ENCODE assay signal across 1 cellular context in the genomic region with DNA sequence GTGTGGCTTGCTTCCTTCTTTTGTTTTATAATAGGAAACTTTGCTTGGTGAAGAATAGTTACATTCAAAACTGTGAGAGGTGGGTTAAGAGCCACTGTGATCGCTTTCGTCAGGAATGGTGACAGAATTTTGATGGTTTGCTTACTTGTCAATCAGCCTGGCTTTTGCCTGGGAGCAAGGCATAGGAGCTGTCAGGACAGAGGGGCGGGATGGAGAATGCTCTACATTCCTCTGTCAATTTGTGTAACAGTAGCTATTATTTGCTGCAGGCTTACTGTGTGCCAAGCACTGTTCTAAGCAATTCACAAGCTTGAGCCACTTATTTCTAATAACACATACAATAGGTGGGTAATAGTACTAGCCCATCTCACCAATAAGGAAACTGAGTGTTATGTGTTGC.
TF ChIP-seq lines count a peak whose summit lies in the region.

No MANE protein-coding gene starts in this region.

TF ChIP-seq in WTC11, 78 proteins besides CTCF, POLR2A, EP300 and RAD21 (continued from another document):
- TF ChIP-seq, protein P1, sequence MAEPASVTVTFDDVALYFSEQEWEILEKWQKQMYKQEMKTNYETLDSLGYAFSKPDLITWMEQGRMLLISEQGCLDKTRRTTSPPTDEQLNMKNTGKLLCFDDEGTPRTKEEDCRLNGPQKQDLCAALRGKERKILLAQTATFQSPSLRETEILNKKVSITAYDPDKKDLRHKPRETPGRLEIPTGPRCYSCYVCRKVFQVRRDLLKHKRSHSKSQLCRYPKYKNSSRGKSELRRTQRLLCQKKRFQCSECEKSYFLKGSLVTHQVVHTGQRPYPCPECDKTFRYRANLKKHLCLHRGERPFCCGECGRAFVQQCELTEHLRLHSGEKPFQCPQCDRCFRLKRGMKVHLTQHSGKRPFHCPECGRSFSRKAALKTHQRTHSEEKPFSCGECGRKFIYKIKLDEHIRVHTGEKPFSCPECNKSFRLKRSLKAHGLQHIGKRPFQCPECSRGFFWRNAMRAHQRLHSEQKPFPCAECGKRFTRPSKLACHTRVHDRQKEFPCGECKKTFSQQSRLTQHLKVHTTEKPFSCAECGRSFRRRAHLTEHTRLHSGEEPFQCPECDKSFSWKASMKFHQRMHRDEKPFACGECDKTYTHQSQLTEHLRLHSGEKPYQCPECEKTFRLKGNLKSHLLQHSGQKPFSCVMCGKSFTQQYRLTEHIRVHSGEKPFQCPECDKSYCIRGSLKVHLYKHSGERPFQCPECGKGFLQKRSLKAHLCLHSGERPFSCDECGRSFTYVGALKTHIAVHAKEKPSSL (CRISPR knock-in tag; conservative IDR thresholded peaks at IDR 0.05): no peak
- TF ChIP-seq AFF4 (CRISPR knock-in tag; IDR thresholded peaks at IDR 0.05; ENCODE audit: borderline replicate concordance): no peak
